In genomic region chr11:104120493-104121200, GRCh38 we compare ENCODE assay signal across 14 cellular contexts. TPM values are rescaled to one million over a fixed set of nuclear protein-coding genes. Genes with fewer than 3 reads are reported as not detected.
DNase-seq lines count a peak whose midpoint lies in the region; ATAC-seq and TF ChIP-seq lines count a peak whose summit lies in the region.
"Had no signal": no experiment of that assay in that cellular context is flagged by ENCODE, and none has a peak within 500 bp of the region (broad histone marks: within the 10 kb centered on the region; RNA-seq: fewer than 3 reads in every experiment).

No MANE protein-coding gene starts in this region.

- ATAC-seq in IMR-90 (ENCODE audit: low read depth): no peak
- ATAC-seq in PC-3: peak; percentile 53

- no peak overlapping the region for H3K9ac ChIP-seq in IMR-90 (ENCODE audit: low read depth, low read length)
- H3K9ac ChIP-seq in PC-3 (ENCODE audit: low read length): no peak overlapping the region
- H3K9ac ChIP-seq in iPS-20b (ENCODE audit: low read depth, low read length): no peak overlapping the region

- peak overlapping the region; percentile 27; the same call in 1 of the 2 replicates for H3K18ac ChIP-seq in IMR-90 (ENCODE audit: low read depth, low read length)

- no CpG with 5 or more reads among the region's 5 CpGs for WGBS in IMR-90 (ENCODE audit: extremely low coverage in 2 of 2, insufficient read length in 1 of 2), 2 experiments

- H3K79me2 ChIP-seq in PC-3 (ENCODE audit: low read length): no peaks in the 10 kb centered on the region

- no peaks in the 10 kb centered on the region for H3K79me1 ChIP-seq in IMR-90 (ENCODE audit: low read depth in 1 of 2, low read length in 2 of 2)

- H3K4me3 ChIP-seq in IMR-90 (ENCODE audit: insufficient read depth, low read depth, low read length): no peak overlapping the region
- H3K4me3 ChIP-seq in PC-3 (ENCODE audit: low read length): no peak overlapping the region
- no peak overlapping the region for H3K4me3 ChIP-seq in iPS-20b (ENCODE audit: low read length)

- in situ Hi-C loops in IMR-90 (cut with MboI; ENCODE audit: low sequenced_read_pairs): no loop called here

- DNase-seq in DMS53 (lab: John Stamatoyannopoulos, UW) (peak; percentile 75), IMR-90 (no peak), PC-3 (no peak), A172 (ENCODE audit: low spot score) (no peak), NCI-H2029 (lab: John Stamatoyannopoulos, UW) (no peak), HK-2 (ENCODE audit: unreplicated experiment) (no peak)
- DNase-seq: activated CD4-positive, alpha-beta T cell treated with anti-CD3 and anti-CD28 coated beads for 4 hours; activated effector memory CD4-positive, alpha-beta T cell treated with anti-CD3 and anti-CD28 coated beads, Interleukin-2, amount 50 U/mL, for 16 hours; head of caudate nucleus; NCI-H510A treated with DMSO at 0.1 percent for 48 hours; nucleus accumbens; stimulated activated CD4-positive, alpha-beta T cell treated with anti-CD3 and anti-CD28 coated beads, Interleukin-12 subunit alpha, Interleukin-12 subunit beta, amount 100 ng/mL, for 4 hours; SW 1271 had no signal

- H3K14ac ChIP-seq in IMR-90 (replicated peaks; ENCODE audit: low read depth, low read length): no peak overlapping the region

- TF ChIP-seq CTCF in IMR-90 (conservative IDR thresholded peaks at IDR 0.05; ENCODE audit: low read depth, low read length): no peak
- peak; percentile 35 for TF ChIP-seq CTCF in PC-3 (conservative IDR thresholded peaks at IDR 0.05; ENCODE audit: low read depth, low read length)

- H3K9me2 ChIP-seq in PC-3 (replicated peaks; ENCODE audit: low read length): no peaks in the 10 kb centered on the region

- H3K9me1 ChIP-seq in IMR-90 (ENCODE audit: insufficient read depth, low read length): no peaks in the 10 kb centered on the region

- H3K9me3 ChIP-seq in IMR-90 (ENCODE audit: control insufficient read depth, insufficient read depth, low read length) (0 out of 2 replicates have a peak, but pooled peaks cover 2% of the 10 kb centered on the region), PC-3 (ENCODE audit: low read length) (no peaks in the 10 kb centered on the region), iPS-20b (ENCODE audit: insufficient read depth, low read depth, low read length) (peaks cover 7% of the 10 kb centered on the region)

- H2AFZ ChIP-seq in IMR-90 (replicated peaks; ENCODE audit: low read length, poor library complexity): no peak overlapping the region
- no peak overlapping the region for H2AFZ ChIP-seq in PC-3 (ENCODE audit: low read length)

- no peak overlapping the region for H3K27ac ChIP-seq in IMR-90 (ENCODE audit: insufficient read depth, low read length)
- H3K27ac ChIP-seq in PC-3 (ENCODE audit: low read length): no peak overlapping the region
- peak overlapping the region; percentile 5 for H3K27ac ChIP-seq in iPS-20b (ENCODE audit: low read length)

- H2AK9ac ChIP-seq in IMR-90 (replicated peaks; ENCODE audit: low read depth, low read length, poor library complexity): no peak overlapping the region

- no peak for TF ChIP-seq RAD21 in IMR-90 (IDR thresholded peaks at IDR 0.05; ENCODE audit: low read length)

- no peak for TF ChIP-seq POLR2A in IMR-90 (IDR thresholded peaks at IDR 0.05; ENCODE audit: low read depth, low read length)

- no peak overlapping the region for H4K8ac ChIP-seq in IMR-90 (ENCODE audit: low read depth in 2 of 2, low read length in 2 of 2)

- CTCF ChIA-PET in IMR-90 (lab: Yijun Ruan, JAX) (no interaction called here), PC-3 (lab: Charles Lee) (no interaction called here)

- H3F3A ChIP-seq in PC-3 (ENCODE audit: low read length, unreplicated experiment): no peaks in the 10 kb centered on the region

- H2BK120ac ChIP-seq in IMR-90 (ENCODE audit: low read depth, low read length): no peak overlapping the region

- H3K4ac ChIP-seq in IMR-90 (ENCODE audit: low read depth, low read length): no peak overlapping the region

- no peak overlapping the region for H2AK5ac ChIP-seq in IMR-90 (ENCODE audit: low read depth, low read length)

- no peaks in the 10 kb centered on the region for H3K36me3 ChIP-seq in IMR-90 (ENCODE audit: control insufficient read depth, insufficient read depth, low read length)
- no peaks in the 10 kb centered on the region for H3K36me3 ChIP-seq in PC-3 (ENCODE audit: low read depth, low read length)
- H3K36me3 ChIP-seq in iPS-20b (ENCODE audit: insufficient read depth, low read depth, low read length): no peaks in the 10 kb centered on the region

- no peak overlapping the region for H3K56ac ChIP-seq in IMR-90 (ENCODE audit: extremely low read depth, insufficient read depth, low read length)

- peak overlapping the region; percentile 9; the same call in 1 of the 2 replicates for H2BK20ac ChIP-seq in IMR-90 (ENCODE audit: low read depth, low read length)

- no peak overlapping the region for H4K5ac ChIP-seq in IMR-90 (ENCODE audit: low read depth, low read length)

- no peaks in the 10 kb centered on the region for H3K27me3 ChIP-seq in IMR-90 (ENCODE audit: control insufficient read depth, insufficient read depth, low read length)
- no peaks in the 10 kb centered on the region for H3K27me3 ChIP-seq in PC-3 (ENCODE audit: low read length)
- H3K27me3 ChIP-seq in iPS-20b (ENCODE audit: insufficient read depth, low read length): no peaks in the 10 kb centered on the region

- no peak overlapping the region for H3K23ac ChIP-seq in IMR-90 (ENCODE audit: low read depth, low read length)

- no peak overlapping the region for H3K4me2 ChIP-seq in IMR-90 (ENCODE audit: low read depth, low read length)
- H3K4me2 ChIP-seq in PC-3 (ENCODE audit: low read length): no peak overlapping the region

- H4K20me1 ChIP-seq in IMR-90 (ENCODE audit: insufficient read depth, low read length) (no peaks in the 10 kb centered on the region), PC-3 (ENCODE audit: low read length) (no peaks in the 10 kb centered on the region)

- H2BK5ac ChIP-seq in IMR-90 (ENCODE audit: low read depth, low read length, poor library complexity, severe bottlenecking): no peak overlapping the region

- peaks cover 3% of the 10 kb centered on the region; the same call in 1 of the 2 replicates for H3K4me1 ChIP-seq in IMR-90 (ENCODE audit: control insufficient read depth, insufficient read depth, low read length)
- no peaks in the 10 kb centered on the region for H3K4me1 ChIP-seq in PC-3 (ENCODE audit: insufficient read depth, low read length)
- peaks cover 27% of the 10 kb centered on the region for H3K4me1 ChIP-seq in iPS-20b (ENCODE audit: insufficient read depth, low read length)

- H2BK15ac ChIP-seq in IMR-90 (ENCODE audit: low read depth, low read length): no peak overlapping the region; the same call in 2 of the 3 replicates

- dilution Hi-C loops in IMR-90 (cut with HindIII; ENCODE audit: low sequenced_read_pairs, unreplicated experiment): no loop called here

- intact Hi-C loops in IMR-90 (cut with micrococcal nuclease) (no loop called here), PC-3 (cut with micrococcal nuclease) (no loop called here)

- BruUV-seq in IMR-90 (replicated peaks; lab: Mats Ljungman, UMichigan) (no TSS peak), PC-3 (replicated peaks; lab: Mats Ljungman, UMichigan) (no TSS peak)

- POLR2A ChIA-PET in IMR-90 (lab: Charles Lee; ENCODE audit: unreplicated experiment) (no interaction called here), PC-3 (lab: Charles Lee; ENCODE audit: unreplicated experiment) (no interaction called here)

- H4K91ac ChIP-seq in IMR-90 (ENCODE audit: insufficient read depth, low read depth, low read length): no peak overlapping the region; the same call in 1 of the 2 replicates

TF ChIP-seq in IMR-90, 13 proteins besides CTCF, POLR2A, EP300 and RAD21:
- TF ChIP-seq RFX5 (IDR thresholded peaks at IDR 0.05; ENCODE audit: low read depth, low read length): no peak
- TF ChIP-seq USF2 (IDR thresholded peaks at IDR 0.05; ENCODE audit: low read depth, low read length): no peak
- TF ChIP-seq BHLHE40 (IDR thresholded peaks at IDR 0.05; ENCODE audit: low read depth, low read length): no peak
- TF ChIP-seq RCOR1 (IDR thresholded peaks at IDR 0.05; ENCODE audit: insufficient replicate concordance, low read length): no peak
- TF ChIP-seq SMC3 (IDR thresholded peaks at IDR 0.05; ENCODE audit: low read depth, low read length): no peak
- TF ChIP-seq FOS (IDR thresholded peaks at IDR 0.05; ENCODE audit: low read depth, low read length): no peak
- TF ChIP-seq CEBPB (IDR thresholded peaks at IDR 0.05; ENCODE audit: low read depth, low read length): no peak
- no peak for TF ChIP-seq MAFK (IDR thresholded peaks at IDR 0.05; ENCODE audit: low read depth, low read length)
- TF ChIP-seq NFE2L2 (IDR thresholded peaks at IDR 0.05; ENCODE audit: low read depth, low read length): no peak

RNA-seq across cellular contexts. Expression of gene PDGFD, which starts 43.3 kb away (rescaled TPM):
- total RNA-seq in IMR-90 (2012; rRNA removed) (3.0 and 3.1 TPM in 2 replicates), PC-3 (2014; rRNA removed) (3.7 and 5.0 TPM in 2 replicates)
- polyA plus RNA-seq in IMR-90 (2012; rRNA removed): 1.5 and 2.1 TPM in 2 replicates
- polyA plus RNA-seq in IMR-90 (2012; cell fraction: cytosol; rRNA removed): 0.80 and 1.4 TPM in 2 replicates
- polyA plus RNA-seq in IMR-90 (2012; cell fraction: nucleus; rRNA removed; ENCODE audit: low replicate concordance): 0.44 and 2.8 TPM in 2 replicates
- 14.4 and 15.8 TPM in 2 replicates for total RNA-seq in A172 (2014; rRNA removed; shearing (Covaris generic))
